1 cellular context compared by ENCODE assay signal in genomic region chr6:166555066-166555465, GRCh38.
TF ChIP-seq lines count a peak whose summit lies in the region.

No MANE protein-coding gene starts in this region.

TF ChIP-seq in endothelial cell of umbilical vein, 7 proteins besides CTCF, POLR2A, EP300 and RAD21:
- no peak for TF ChIP-seq EZH2 (IDR thresholded peaks at IDR 0.05; ENCODE audit: borderline replicate concordance, low read depth, low read length, severe bottlenecking)
- no peak for TF ChIP-seq JUN (IDR thresholded peaks at IDR 0.05; ENCODE audit: borderline replicate concordance, insufficient read depth, insufficient read length, low read depth)
- TF ChIP-seq GATA2 (IDR thresholded peaks at IDR 0.05; ENCODE audit: insufficient read depth, insufficient read length, low read depth, low read length), result no peak
- no peak for TF ChIP-seq POLR2AphosphoS5 (IDR thresholded peaks at IDR 0.05; ENCODE audit: insufficient read depth, low read depth, low read length)
- TF ChIP-seq MYC (IDR thresholded peaks at IDR 0.05; ENCODE audit: low read depth, low read length), result no peak
- no peak for TF ChIP-seq FOS (IDR thresholded peaks at IDR 0.05; ENCODE audit: borderline replicate concordance, insufficient read depth, low read length)
- no peak for TF ChIP-seq MAX (IDR thresholded peaks at IDR 0.05; ENCODE audit: insufficient read depth, insufficient read length)
